1 cellular context compared by ENCODE assay signal in the genomic region with DNA sequence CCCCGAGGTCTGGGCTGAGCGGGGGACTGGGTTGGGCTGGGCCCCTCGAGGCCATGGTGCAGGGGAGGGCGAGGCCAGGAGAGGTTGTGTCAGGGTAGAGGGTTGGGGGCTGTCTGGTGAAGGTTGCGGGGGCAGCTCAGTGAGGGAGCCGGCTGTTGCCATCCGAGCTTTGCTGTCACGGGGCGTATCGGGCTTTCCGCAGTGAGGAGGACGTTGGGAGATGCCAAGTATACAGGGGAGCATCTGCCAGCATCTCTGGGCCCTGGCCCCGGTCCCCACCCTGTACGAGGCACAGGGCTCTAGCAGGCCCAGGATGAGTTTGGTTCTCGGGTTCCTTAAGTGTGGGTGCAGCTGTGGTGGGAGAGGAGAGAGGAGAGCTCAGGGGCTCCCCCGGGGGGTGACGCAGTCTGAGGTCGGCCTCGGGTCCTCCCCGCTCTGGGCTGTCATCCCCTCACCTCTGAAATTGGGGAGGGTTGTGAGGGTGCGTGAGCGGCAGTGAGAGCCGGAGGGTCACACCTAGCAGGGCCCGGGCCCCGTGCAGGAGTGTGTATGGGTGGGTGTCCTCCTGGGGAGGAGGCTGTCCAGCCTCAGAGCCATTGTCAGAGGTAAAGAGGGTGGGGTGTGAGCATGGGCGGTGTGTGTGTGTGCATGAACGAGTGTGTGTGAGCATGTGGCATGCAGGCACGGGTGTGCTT.
TF ChIP-seq lines count a peak whose summit lies in the region.

No MANE protein-coding gene starts in this region.

TF ChIP-seq in GM12878, 131 proteins besides CTCF, POLR2A, EP300 and RAD21:
- no peak for TF ChIP-seq EZH2 (IDR thresholded peaks at IDR 0.05; ENCODE audit: borderline replicate concordance, control insufficient read depth, low read depth, low read length)
- 0 out of 2 replicates have a peak, but pooled peaks have one; percentile 31 for TF ChIP-seq TCF3 (IDR thresholded peaks at IDR 0.05; ENCODE audit: borderline replicate concordance, insufficient read depth, low read depth, low read length)
TF ChIP-seq in GM12878: peak in this region for 1.
